Comparison of ENCODE assay signal across 8 cellular contexts in the genomic region with DNA sequence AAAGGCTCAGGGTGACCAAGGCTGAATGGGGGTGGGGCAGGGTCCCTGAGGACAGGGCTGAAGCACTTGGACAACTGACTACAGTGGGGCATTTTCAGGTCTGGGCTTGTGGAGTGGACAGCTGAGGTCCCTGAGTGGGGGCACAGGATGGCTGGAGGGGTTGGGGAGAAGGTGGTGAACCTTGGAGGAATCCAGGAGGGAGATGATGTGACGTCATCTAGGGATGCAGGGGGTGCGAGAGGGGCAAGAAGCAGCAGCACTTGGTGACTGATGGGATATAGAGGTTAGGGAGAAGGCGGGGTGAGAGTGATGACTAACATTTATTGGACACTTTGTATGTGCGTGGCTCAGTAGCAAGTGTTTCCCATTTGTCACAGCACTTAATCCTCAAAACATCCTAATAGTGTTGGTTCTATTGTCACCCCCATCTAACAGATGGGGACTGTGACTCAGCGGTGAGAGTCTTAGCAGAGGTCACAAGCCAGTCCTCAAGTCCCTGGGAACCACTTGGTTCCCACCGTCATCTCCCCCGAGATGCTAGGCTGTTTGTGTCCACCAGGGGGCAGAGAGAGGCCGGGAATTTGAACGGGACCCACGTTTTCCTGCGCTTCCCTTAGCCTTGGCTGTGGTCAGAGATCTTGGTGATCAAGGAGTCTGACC. TPM values are rescaled to one million over a fixed set of nuclear protein-coding genes. Genes with fewer than 3 reads are reported as not detected.
DNase-seq lines count a peak whose midpoint lies in the region; ATAC-seq and TF ChIP-seq lines count a peak whose summit lies in the region.

No MANE protein-coding gene starts in this region.

- H3K27me3 ChIP-seq in left ventricle myocardium inferior (ENCODE audit: low read depth): peaks cover 59% of the 10 kb centered on the region

- no peaks in the 10 kb centered on the region for H3K36me3 ChIP-seq in left ventricle myocardium inferior

- no peak overlapping the region for H3K27ac ChIP-seq in left ventricle myocardium inferior (replicated peaks)

- DNase-seq in SHP77 (lab: John Stamatoyannopoulos, UW) (peak; percentile 36 to 63), SHP77 treated with DMSO at 0.1 percent for 48 hours (lab: John Stamatoyannopoulos, UW) (no peak), NAMALWA (ENCODE audit: low spot score) (peak; percentile 80), SW480 (ENCODE audit: low spot score) (peak; percentile 80), amniotic stem cell (lab: John Stamatoyannopoulos, UW) (peak; percentile 26), left ventricle myocardium inferior (peak; percentile 69), renal cortical epithelial cell (ENCODE audit: low read depth) (peak; percentile 61)

- H3K4me3 ChIP-seq in left ventricle myocardium inferior: no peak overlapping the region

- H3K9me3 ChIP-seq in left ventricle myocardium inferior (replicated peaks): no peaks in the 10 kb centered on the region

- peak; percentile 85 for TF ChIP-seq CTCF in left ventricle myocardium inferior (IDR thresholded peaks at IDR 0.05; ENCODE audit: borderline replicate concordance)

- intact Hi-C loops in left ventricle myocardium inferior (cut with micrococcal nuclease): loop anchor here (5.0 kb wide), 1 partner anchor 156 kb away; no protein-coding TSS in a partner anchor

- no peaks in the 10 kb centered on the region for H3K4me1 ChIP-seq in left ventricle myocardium inferior

- ATAC-seq in HG02571 (IDR thresholded peaks at IDR 0.05; ENCODE audit: unreplicated experiment): peak; percentile 27

RNA-seq across cellular contexts. Expression of a gene that starts 27.9 kb away (rescaled TPM):
- total RNA-seq in left ventricle myocardium inferior: 0.33 TPM
- 1.3 and 2.3 TPM in 2 replicates for total RNA-seq in renal cortical epithelial cell

RNA-seq across cellular contexts. Expression of a gene that starts 45.4 kb away (rescaled TPM):
- 0.88 TPM for total RNA-seq in left ventricle myocardium inferior
- 0.65 and 8.7 TPM in 2 replicates for total RNA-seq in renal cortical epithelial cell
